Comparison of ENCODE assay signal across 16 cellular contexts in genomic region chr9:120917989-120918630, GRCh38. TPM values are rescaled to one million over a fixed set of nuclear protein-coding genes. Genes with fewer than 3 reads are reported as not detected.
DNase-seq lines count a peak whose midpoint lies in the region; ATAC-seq and TF ChIP-seq lines count a peak whose summit lies in the region.
"Had no signal": no experiment of that assay in that cellular context is flagged by ENCODE, and none has a peak within 500 bp of the region (broad histone marks: within the 10 kb centered on the region; RNA-seq: fewer than 3 reads in every experiment).

No MANE protein-coding gene starts in this region.

- peak; percentile 2 for DNase-seq in left ventricle myocardium inferior
- DNase-seq in left ventricle myocardium superior, result no peak
- DNase-seq in activated naive CD8-positive, alpha-beta T cell treated with anti-CD3 and anti-CD28 coated beads, Interleukin-2, amount 50 U/mL, for 24 hours, result no peak
- DNase-seq in neural crest cell (ENCODE audit: low read depth, low spot score), result no peak
- peak in 1 of 2 donors; percentile 6 for DNase-seq in aorta
- DNase-seq in NCI-H226, result no peak
- no peak for DNase-seq in OCI-LY7 (ENCODE audit: low spot score)
- DNase-seq in nucleus accumbens (lab: John Stamatoyannopoulos, UW), result no peak
- DNase-seq: activated CD4-positive, alpha-beta T cell treated with anti-CD3 and anti-CD28 coated beads, Interleukin-2, amount 50 U/mL, for 1 hour; BE2C; brain microvascular endothelial cell; erythroblast; NCI-H187 treated with DMSO at 0.1 percent for 48 hours; retina; SK-N-SH had no signal

- H3K4me3 ChIP-seq in left ventricle myocardium inferior (no peak overlapping the region), aorta (ENCODE audit: low read length in 2 of 2) (no peak overlapping the region), OCI-LY7 (ENCODE audit: low read depth, low read length, poor library complexity, severe bottlenecking) (no peak overlapping the region)

- H3K36me3 ChIP-seq in left ventricle myocardium inferior (no peaks in the 10 kb centered on the region), aorta (ENCODE audit: control insufficient read depth in 1 of 2, insufficient read depth in 2 of 2, low read length in 1 of 2) (no peaks in the 10 kb centered on the region), OCI-LY7 (ENCODE audit: insufficient read depth, low read length) (peaks cover 37% of the 10 kb centered on the region)
- H3K36me3 ChIP-seq: BE2C, brain microvascular endothelial cell had no signal

- intact Hi-C loops in left ventricle myocardium inferior (cut with micrococcal nuclease) (no loop called here), left ventricle myocardium superior (cut with micrococcal nuclease) (no loop called here), aorta (cut with DNase I) (no loop called here), OCI-LY7 (cut with micrococcal nuclease; ENCODE audit: unreplicated experiment) (no loop called here)

- TF ChIP-seq CTCF in left ventricle myocardium inferior (IDR thresholded peaks at IDR 0.05; ENCODE audit: borderline replicate concordance) (no peak), neural crest cell (conservative IDR thresholded peaks at IDR 0.05) (no peak), OCI-LY7 (conservative IDR thresholded peaks at IDR 0.05; ENCODE audit: low read length) (no peak)

- H3K27ac Mint-ChIP-seq in activated naive CD8-positive, alpha-beta T cell treated with anti-CD3 and anti-CD28 coated beads, Interleukin-2, amount 50 U/mL, for 24 hours, result peak overlapping the region; percentile 95
- H3K27ac Mint-ChIP-seq in neural crest cell (ENCODE audit: unreplicated experiment), result peak overlapping the region; percentile 94

- no peaks in the 10 kb centered on the region for H3K27me3 Mint-ChIP-seq in activated naive CD8-positive, alpha-beta T cell treated with anti-CD3 and anti-CD28 coated beads, Interleukin-2, amount 50 U/mL, for 24 hours
- no peaks in the 10 kb centered on the region for H3K27me3 Mint-ChIP-seq in neural crest cell (ENCODE audit: low read depth)

- peak overlapping the region; percentile 90 for H3K4me3 Mint-ChIP-seq in activated naive CD8-positive, alpha-beta T cell treated with anti-CD3 and anti-CD28 coated beads, Interleukin-2, amount 50 U/mL, for 24 hours
- no peak overlapping the region for H3K4me3 Mint-ChIP-seq in neural crest cell

- H3K4me1 Mint-ChIP-seq in activated naive CD8-positive, alpha-beta T cell treated with anti-CD3 and anti-CD28 coated beads, Interleukin-2, amount 50 U/mL, for 24 hours, result peaks cover 92% of the 10 kb centered on the region
- peaks cover 51% of the 10 kb centered on the region for H3K4me1 Mint-ChIP-seq in neural crest cell

- no peak overlapping the region for H2AFZ ChIP-seq in OCI-LY7 (ENCODE audit: low read length)

- no peaks in the 10 kb centered on the region for H3K79me2 ChIP-seq in OCI-LY7 (ENCODE audit: insufficient read depth, low read depth, low read length)

- peaks cover 92% of the 10 kb centered on the region for H3K36me3 Mint-ChIP-seq in activated naive CD8-positive, alpha-beta T cell treated with anti-CD3 and anti-CD28 coated beads, Interleukin-2, amount 50 U/mL, for 24 hours (ENCODE audit: low read depth)
- H3K36me3 Mint-ChIP-seq in neural crest cell (ENCODE audit: low read depth), result peaks cover 2% of the 10 kb centered on the region

- no peaks in the 10 kb centered on the region for H3K9me3 Mint-ChIP-seq in activated naive CD8-positive, alpha-beta T cell treated with anti-CD3 and anti-CD28 coated beads, Interleukin-2, amount 50 U/mL, for 24 hours
- H3K9me3 Mint-ChIP-seq in neural crest cell, result no peaks in the 10 kb centered on the region

- H3K9me3 ChIP-seq in left ventricle myocardium inferior (replicated peaks), result no peaks in the 10 kb centered on the region
- peaks cover 2% of the 10 kb centered on the region for H3K9me3 ChIP-seq in aorta (ENCODE audit: control insufficient read depth, low read length)
- no peaks in the 10 kb centered on the region for H3K9me3 ChIP-seq in OCI-LY7 (ENCODE audit: low read length)
- H3K9me3 ChIP-seq: BE2C, SK-N-SH had no signal

- no peaks in the 10 kb centered on the region for H3K9me2 ChIP-seq in OCI-LY7 (ENCODE audit: insufficient read depth, low read length)
- H3K9me2 ChIP-seq: SK-N-SH had no signal

- ATAC-seq in left ventricle myocardium superior (no peak), aorta (ENCODE audit: low FRiP score) (no peak)
- no peak for ATAC-seq in activated naive CD8-positive, alpha-beta T cell treated with anti-CD3 and anti-CD28 coated beads, Interleukin-2, amount 50 U/mL, for 24 hours

- CTCF ChIA-PET in OCI-LY7 (lab: Charles Lee; ENCODE audit: unreplicated experiment), result interaction anchor here (1.2 to 1.9 kb wide), 2 partner anchors 9 to 11 kb away, joined by 4 to 5 read pairs; no protein-coding TSS in a partner anchor

- no peaks in the 10 kb centered on the region for H4K20me1 ChIP-seq in OCI-LY7 (ENCODE audit: insufficient read depth, low read length)

- no TSS peak for BruUV-seq in OCI-LY7 (replicated peaks; lab: Mats Ljungman, UMichigan)

- H3K27ac ChIP-seq in left ventricle myocardium inferior (replicated peaks), result peak overlapping the region; percentile 80
- H3K27ac ChIP-seq in aorta (ENCODE audit: low read depth in 1 of 2, low read length in 2 of 2), result peak overlapping the region; percentile 50 to 79
- no peak overlapping the region for H3K27ac ChIP-seq in OCI-LY7 (ENCODE audit: low read depth, low read length, poor library complexity, severe bottlenecking)
- H3K27ac ChIP-seq: brain microvascular endothelial cell, KMS-11 had no signal

- H3K27me3 ChIP-seq in left ventricle myocardium inferior (ENCODE audit: low read depth) (no peaks in the 10 kb centered on the region), aorta (ENCODE audit: control insufficient read depth in 1 of 2, insufficient read depth in 2 of 2, low read length in 1 of 2) (no peaks in the 10 kb centered on the region)
- H3K27me3 ChIP-seq: BE2C, brain microvascular endothelial cell had no signal

- POLR2A ChIA-PET in OCI-LY7 (lab: Charles Lee), result no interaction called here

- 95% methylated on average over 4 of the region's 4 CpGs for WGBS in aorta, 2 donors

- peaks cover 56% of the 10 kb centered on the region for H3K4me1 ChIP-seq in left ventricle myocardium inferior
- peaks cover 0 to 7% of the 10 kb centered on the region in 2 donors for H3K4me1 ChIP-seq in aorta (ENCODE audit: control insufficient read depth in 1 of 2, insufficient read depth in 2 of 2, low read length in 2 of 2)
- peaks cover 46% of the 10 kb centered on the region for H3K4me1 ChIP-seq in OCI-LY7 (ENCODE audit: insufficient read depth, low read length, poor library complexity, severe bottlenecking)

- no peak overlapping the region for H3K4me2 ChIP-seq in OCI-LY7 (ENCODE audit: low read length)
- H3K4me2 ChIP-seq: KMS-11, SK-N-SH had no signal

RNA-seq across cellular contexts. Expression of gene TRAF1, which starts 8.5 kb away (rescaled TPM):
- total RNA-seq in left ventricle myocardium inferior (2.6 TPM), left ventricle myocardium superior (2.4 TPM), neural crest cell (3.5 and 3.8 TPM in 2 replicates), aorta (10 to 100 TPM; 19.8 to 25.7 TPM), OCI-LY7 (2022) (40.3 and 50.5 TPM in 2 replicates)
- 10 to 100 TPM; 10.5 to 43.3 TPM for polyA plus RNA-seq in aorta
- 23.7 and 24.2 TPM in 2 replicates for total RNA-seq in OCI-LY7 (2014; rRNA removed; shearing (Covaris generic))

RNA-seq across cellular contexts. Expression of gene PHF19, which starts 41.1 kb away (rescaled TPM):
- 13.0 TPM for total RNA-seq in left ventricle myocardium inferior
- total RNA-seq in left ventricle myocardium superior, result 9.5 TPM
- 100.0 and 110 TPM in 2 replicates for total RNA-seq in neural crest cell
- total RNA-seq in aorta, result 10 to 100 TPM; 40.1 to 62.3 TPM
- 10 to 100 TPM; 25.9 to 66.7 TPM for polyA plus RNA-seq in aorta
- total RNA-seq in OCI-LY7 (2014; rRNA removed; shearing (Covaris generic)), result 102 and 108 TPM in 2 replicates
- total RNA-seq in OCI-LY7 (2022), result 211 and 214 TPM in 2 replicates
